Comparison of ENCODE assay signal across 11 cellular contexts in genomic region chr5:1667648-1668140, GRCh38.
DNase-seq lines count a peak whose midpoint lies in the region; ATAC-seq and TF ChIP-seq lines count a peak whose summit lies in the region.
"Had no signal": no experiment of that assay in that cellular context is flagged by ENCODE, and none has a peak within 500 bp of the region (broad histone marks: within the 10 kb centered on the region; RNA-seq: fewer than 3 reads in every experiment).

No MANE protein-coding gene starts in this region.

- H4K20me1 ChIP-seq in SK-N-SH (ENCODE audit: insufficient read depth) (no peaks in the 10 kb centered on the region), smooth muscle cell (ENCODE audit: low read depth) (no peaks in the 10 kb centered on the region)

- peaks cover 12% of the 10 kb centered on the region for H3K4me1 Mint-ChIP-seq in activated T-helper 17 cell treated with anti-CD3 and anti-CD28 coated beads, Interleukin-2, amount 50 U/mL, for 72 hours

- 20% methylated on average over 4 of the region's 38 CpGs for WGBS in SK-N-SH (ENCODE audit: low lambda C conversion rate)
- WGBS in smooth muscle cell (ENCODE audit: low lambda C conversion rate): 9% methylated on average over 30 of the region's 38 CpGs

- H3K36me3 ChIP-seq in SK-N-SH (replicated peaks in 1 of 2; ENCODE audit: control insufficient read depth in 1 of 2, insufficient read depth in 2 of 2, low read length in 1 of 2): no peaks in the 10 kb centered on the region
- no peaks in the 10 kb centered on the region for H3K36me3 ChIP-seq in smooth muscle cell (ENCODE audit: low read depth)

- no peaks in the 10 kb centered on the region for H3K79me2 ChIP-seq in SK-N-SH (ENCODE audit: insufficient read depth)
- no peaks in the 10 kb centered on the region for H3K79me2 ChIP-seq in smooth muscle cell (ENCODE audit: low read depth)

- H3K27me3 ChIP-seq in SK-N-SH (ENCODE audit: insufficient read depth) (peaks cover 83% of the 10 kb centered on the region), smooth muscle cell (ENCODE audit: low read depth) (peaks cover 29% of the 10 kb centered on the region)

- H3K27ac Mint-ChIP-seq in activated T-helper 17 cell treated with anti-CD3 and anti-CD28 coated beads, Interleukin-2, amount 50 U/mL, for 72 hours: no peak overlapping the region

- H3K9me3 ChIP-seq in SK-N-SH: no peaks in the 10 kb centered on the region
- no peaks in the 10 kb centered on the region for H3K9me3 ChIP-seq in smooth muscle cell (replicated peaks; ENCODE audit: low read depth)

- H3K9ac ChIP-seq in SK-N-SH (no peak overlapping the region), smooth muscle cell (ENCODE audit: low read depth) (no peak overlapping the region)

- TF ChIP-seq EP300 in SK-N-SH (IDR thresholded peaks at IDR 0.05; ENCODE audit: borderline replicate concordance in 1 of 2, low read depth in 1 of 2, low read length in 1 of 2): no peak

- no peak for TF ChIP-seq POLR2A in erythroblast (IDR thresholded peaks at IDR 0.05; ENCODE audit: low read length)

- no peak overlapping the region for H2AFZ ChIP-seq in SK-N-SH (ENCODE audit: low read depth)
- H2AFZ ChIP-seq in smooth muscle cell (ENCODE audit: low read depth): no peak overlapping the region

- H3K4me2 ChIP-seq in SK-N-SH: no peak overlapping the region
- peak overlapping the region; percentile 81 for H3K4me2 ChIP-seq in smooth muscle cell

- no peaks in the 10 kb centered on the region for H3K9me3 Mint-ChIP-seq in activated T-helper 17 cell treated with anti-CD3 and anti-CD28 coated beads, Interleukin-2, amount 50 U/mL, for 72 hours

- TF ChIP-seq RAD21 in SK-N-SH (IDR thresholded peaks at IDR 0.05; ENCODE audit: low read length): no peak

- no peaks in the 10 kb centered on the region for H3K9me2 ChIP-seq in SK-N-SH

- CTCF ChIA-PET in SK-N-SH (lab: Yijun Ruan, JAX): interaction anchor here (0.7 to 2.8 kb wide), 3 partner anchors 14 to 744 kb away, joined by 3 to 14 read pairs (median 3); no protein-coding TSS in a partner anchor

- TF ChIP-seq CTCF in SK-N-SH (IDR thresholded peaks at IDR 0.05) (no peak), smooth muscle cell (IDR thresholded peaks at IDR 0.05; ENCODE audit: borderline replicate concordance, insufficient read depth, poor library complexity, severe bottlenecking) (no peak)

- no peaks in the 10 kb centered on the region for H3K36me3 Mint-ChIP-seq in activated T-helper 17 cell treated with anti-CD3 and anti-CD28 coated beads, Interleukin-2, amount 50 U/mL, for 72 hours (ENCODE audit: low read depth)

- no peak overlapping the region for H3K4me3 ChIP-seq in SK-N-SH (ENCODE audit: low read depth in 2 of 2, low read length in 1 of 2)
- H3K4me3 ChIP-seq in smooth muscle cell: peak overlapping the region; percentile 39

- DNase-seq in SK-N-SH: peak; percentile 43
- DNase-seq in iPS-NIHi11 (ENCODE audit: low spot score): peak; percentile 31
- no peak for DNase-seq in smooth muscle cell (lab: John Stamatoyannopoulos, UW; ENCODE audit: unreplicated experiment)
- no peak for DNase-seq in UCSD-AML1 (lab: John Stamatoyannopoulos, UW; ENCODE audit: unreplicated experiment)
- DNase-seq in erythroblast (lab: John Stamatoyannopoulos, UW): no peak
- DNase-seq: foreskin keratinocyte; NCI-H187 treated with DMSO at 0.1 percent for 48 hours; stimulated activated CD4-positive, alpha-beta T cell treated with anti-CD3 and anti-CD28 coated beads, Interleukin-1b, Interleukin-23, amount 100 ng/mL, for 48 hours had no signal

- ATAC-seq in SK-N-SH treated with all-trans-retinoic acid at 6 μM for 48 hours (no peak), GM21515 (IDR thresholded peaks at IDR 0.05; ENCODE audit: unreplicated experiment) (no peak)
- ATAC-seq in activated T-helper 17 cell treated with anti-CD3 and anti-CD28 coated beads, Interleukin-2, amount 50 U/mL, for 72 hours (replicated peaks): no peak

- H3F3A ChIP-seq in SK-N-SH (replicated peaks; ENCODE audit: insufficient read depth) (no peaks in the 10 kb centered on the region), smooth muscle cell (ENCODE audit: low read depth) (no peaks in the 10 kb centered on the region)

- H3K27ac ChIP-seq in SK-N-SH (ENCODE audit: low read depth in 2 of 2, low read length in 1 of 2) (no peak overlapping the region), smooth muscle cell (ENCODE audit: low read depth) (no peak overlapping the region)
- H3K27ac ChIP-seq: foreskin keratinocyte had no signal

- peaks cover 61% of the 10 kb centered on the region for H3K27me3 Mint-ChIP-seq in activated T-helper 17 cell treated with anti-CD3 and anti-CD28 coated beads, Interleukin-2, amount 50 U/mL, for 72 hours

- H3K4me3 Mint-ChIP-seq in activated T-helper 17 cell treated with anti-CD3 and anti-CD28 coated beads, Interleukin-2, amount 50 U/mL, for 72 hours: peak overlapping the region; percentile 3

- POLR2A ChIA-PET in SK-N-SH (lab: Yijun Ruan, JAX): no interaction called here

- H3K4me1 ChIP-seq in SK-N-SH (ENCODE audit: control insufficient read depth in 1 of 2, insufficient read depth in 2 of 2, low read depth in 1 of 2, low read length in 1 of 2) (no peaks in the 10 kb centered on the region), smooth muscle cell (ENCODE audit: low read depth) (peaks cover 6% of the 10 kb centered on the region)
- H3K4me1 ChIP-seq: foreskin keratinocyte had no signal

TF ChIP-seq in SK-N-SH, 30 proteins besides CTCF, POLR2A, EP300 and RAD21 (continues in another document):
- TF ChIP-seq MEF2A (IDR thresholded peaks at IDR 0.05; ENCODE audit: borderline replicate concordance, low read depth) (no peak), MAX (IDR thresholded peaks at IDR 0.05; ENCODE audit: low read depth) (no peak), YY1 (IDR thresholded peaks at IDR 0.05; ENCODE audit: low read depth) (no peak), FOSL2 (IDR thresholded peaks at IDR 0.05; ENCODE audit: borderline replicate concordance, low read depth) (no peak), POLR2AphosphoS5 (IDR thresholded peaks at IDR 0.05; ENCODE audit: low read depth, low read length) (no peak), CHD2 (IDR thresholded peaks at IDR 0.05; ENCODE audit: low read length, partially characterized antibody) (no peak), PBX3 (IDR thresholded peaks at IDR 0.05) (no peak), NFIC (IDR thresholded peaks at IDR 0.05; ENCODE audit: borderline replicate concordance) (no peak), RCOR1 (IDR thresholded peaks at IDR 0.05; ENCODE audit: low read length) (no peak), EZH2phosphoT487 (IDR thresholded peaks at IDR 0.05; ENCODE audit: borderline replicate concordance, low read depth) (no peak), TEAD4 (IDR thresholded peaks at IDR 0.05; ENCODE audit: borderline replicate concordance, insufficient read depth) (no peak), FOXJ3 (CRISPR knock-in tag; IDR thresholded peaks at IDR 0.05) (no peak), SMC3 (IDR thresholded peaks at IDR 0.05; ENCODE audit: low read depth, low read length) (no peak)

TF ChIP-seq in SK-N-SH treated with all-trans-retinoic acid at 6 μM for 48 hours, 23 proteins besides CTCF, POLR2A, EP300 and RAD21:
- TF ChIP-seq ZNF8 (CRISPR knock-in tag; IDR thresholded peaks at IDR 0.05): no peak
- TF ChIP-seq RARB (CRISPR knock-in tag; IDR thresholded peaks at IDR 0.05): no peak
- TF ChIP-seq ARNTL (CRISPR knock-in tag; IDR thresholded peaks at IDR 0.05; ENCODE audit: borderline replicate concordance, low read depth): no peak
TF ChIP-seq in SK-N-SH treated with all-trans-retinoic acid at 6 μM for 48 hours: peak in this region for 0.

Comparison
In these comparisons a context has a peak if more than half of its experiments do, and no peak if none do; other contexts are left out.
1. DNase-seq: peak in SK-N-SH (single experiment) and iPS-NIHi11 (single experiment); none in smooth muscle cell (single experiment), UCSD-AML1 (single experiment) and erythroblast (0 of 2).